In genomic region chr6:73695619-73696421, GRCh38 we compare ENCODE assay signal across 8 cellular contexts. TPM values are rescaled to one million over a fixed set of nuclear protein-coding genes. Genes with fewer than 3 reads are reported as not detected.
DNase-seq lines count a peak whose midpoint lies in the region; ATAC-seq and TF ChIP-seq lines count a peak whose summit lies in the region.

CD109 (plus strand) TSS chr6:73696203; CDS start chr6:73696216, 13 bp downstream.

- H3F3A ChIP-seq in SK-N-SH (replicated peaks; ENCODE audit: insufficient read depth): peaks cover 30% of the 10 kb centered on the region

- peak; percentile 32 to 73 (median 33) for DNase-seq in CD4-positive, alpha-beta memory T cell
- DNase-seq in SK-N-SH: peak; percentile 49
- peak; percentile 80 for DNase-seq in activated naive CD8-positive, alpha-beta T cell treated with anti-CD3 and anti-CD28 coated beads for 36 hours
- peak; percentile 48 for DNase-seq in left cardiac atrium
- peak; percentile 48 to 61 for DNase-seq in psoas muscle
- DNase-seq in uterus: peak; percentile 59 to 61

- no peak for TF ChIP-seq EP300 in SK-N-SH (IDR thresholded peaks at IDR 0.05; ENCODE audit: borderline replicate concordance in 1 of 2, low read depth in 1 of 2, low read length in 1 of 2)

- H3K4me3 ChIP-seq in CD4-positive, alpha-beta memory T cell (ENCODE audit: low read length in 2 of 2): peak within 1 kb of the TSS; percentile 26 to 44
- H3K4me3 ChIP-seq in SK-N-SH (ENCODE audit: low read depth in 2 of 2, low read length in 1 of 2) (peak within 1 kb of the TSS; percentile 56 to 73), psoas muscle (peak within 1 kb of the TSS; percentile 74), uterus (peak within 1 kb of the TSS; percentile 57 to 64)

- peak within 1 kb of the TSS; percentile 88 for H3K4me2 ChIP-seq in SK-N-SH

- peaks cover 0 to 2% (median 0%) of the 10 kb centered on the region in 8 donors for H3K9me3 Mint-ChIP-seq in CD4-positive, alpha-beta memory T cell
- H3K9me3 Mint-ChIP-seq in activated naive CD8-positive, alpha-beta T cell treated with anti-CD3 and anti-CD28 coated beads for 36 hours: peaks cover 4% of the 10 kb centered on the region

- peak within 1 kb of the TSS; percentile 84 for H3K9ac ChIP-seq in SK-N-SH

- H3K4me1 ChIP-seq in CD4-positive, alpha-beta memory T cell (ENCODE audit: insufficient read depth, low read length): peaks cover 22% of the 10 kb centered on the region
- peaks cover 0 to 14% of the 10 kb centered on the region in 2 experiments; a peak in 1 of 4 replicates for H3K4me1 ChIP-seq in SK-N-SH (ENCODE audit: control insufficient read depth in 1 of 2, insufficient read depth in 2 of 2, low read depth in 1 of 2, low read length in 1 of 2)
- no peaks in the 10 kb centered on the region for H3K4me1 ChIP-seq in psoas muscle
- H3K4me1 ChIP-seq in uterus: no peaks in the 10 kb centered on the region

- H3K27me3 Mint-ChIP-seq in CD4-positive, alpha-beta memory T cell: peaks cover 15 to 49% of the 10 kb centered on the region in 2 donors
- peaks cover 41% of the 10 kb centered on the region for H3K27me3 Mint-ChIP-seq in activated naive CD8-positive, alpha-beta T cell treated with anti-CD3 and anti-CD28 coated beads for 36 hours

- ATAC-seq in GM19463 (IDR thresholded peaks at IDR 0.05; ENCODE audit: unreplicated experiment) (peak; percentile 52), HG03575 (IDR thresholded peaks at IDR 0.05; ENCODE audit: extremely low read depth, insufficient number of reproducible peaks, low FRiP score, unreplicated experiment) (peak; percentile 36), left cardiac atrium (peak; percentile 93), psoas muscle (peak; percentile 42 to 68 (median 66))

- no peaks in the 10 kb centered on the region for H3K9me3 ChIP-seq in CD4-positive, alpha-beta memory T cell (ENCODE audit: control insufficient read depth in 1 of 2, low read length in 2 of 2)
- no peaks in the 10 kb centered on the region for H3K9me3 ChIP-seq in SK-N-SH
- no peaks in the 10 kb centered on the region for H3K9me3 ChIP-seq in psoas muscle
- H3K9me3 ChIP-seq in uterus: no peaks in the 10 kb centered on the region

- peaks cover 0 to 1% of the 10 kb centered on the region in 2 donors for H3K36me3 Mint-ChIP-seq in CD4-positive, alpha-beta memory T cell
- peaks cover 26% of the 10 kb centered on the region for H3K36me3 Mint-ChIP-seq in activated naive CD8-positive, alpha-beta T cell treated with anti-CD3 and anti-CD28 coated beads for 36 hours

- no peaks in the 10 kb centered on the region for H3K36me3 ChIP-seq in CD4-positive, alpha-beta memory T cell (ENCODE audit: insufficient read depth, low read length)
- H3K36me3 ChIP-seq in SK-N-SH (replicated peaks in 1 of 2; ENCODE audit: control insufficient read depth in 1 of 2, insufficient read depth in 2 of 2, low read length in 1 of 2) (peaks cover 0 to 7% of the 10 kb centered on the region in 2 experiments), psoas muscle (ENCODE audit: insufficient read depth in 1 of 2, low read depth in 1 of 2) (no peaks in the 10 kb centered on the region), uterus (no peaks in the 10 kb centered on the region)

- TF ChIP-seq POLR2A in uterus (IDR thresholded peaks at IDR 0.05): peak; percentile 13 to 43

- H3K4me3 Mint-ChIP-seq in CD4-positive, alpha-beta memory T cell: peak within 1 kb of the TSS; percentile 79 to 90 (median 86)
- peak within 1 kb of the TSS; percentile 84 for H3K4me3 Mint-ChIP-seq in activated naive CD8-positive, alpha-beta T cell treated with anti-CD3 and anti-CD28 coated beads for 36 hours

- H3K27ac ChIP-seq in CD4-positive, alpha-beta memory T cell (ENCODE audit: low read depth, low read length): no peak within 1 kb of the TSS
- H3K27ac ChIP-seq in SK-N-SH (ENCODE audit: low read depth in 2 of 2, low read length in 1 of 2) (peak within 1 kb of the TSS; percentile 85 to 96), psoas muscle (peak within 1 kb of the TSS; percentile 41), uterus (peak within 1 kb of the TSS; percentile 95 to 96)

- peaks cover 40% of the 10 kb centered on the region for H3K79me2 ChIP-seq in SK-N-SH (ENCODE audit: insufficient read depth)

- no peaks in the 10 kb centered on the region for H3K27me3 ChIP-seq in CD4-positive, alpha-beta memory T cell (ENCODE audit: insufficient read depth, low read length)
- H3K27me3 ChIP-seq in SK-N-SH (ENCODE audit: insufficient read depth) (no peaks in the 10 kb centered on the region), psoas muscle (ENCODE audit: insufficient read depth in 3 of 3, low read length in 2 of 3) (peaks cover 0 to 24% (median 5%) of the 10 kb centered on the region in 3 donors), uterus (no peaks in the 10 kb centered on the region)

- CTCF ChIA-PET in CD4-positive, alpha-beta memory T cell (lab: Charles Lee; ENCODE audit: partially characterized antibody): interaction anchor here (1.5 kb wide), 1 partner anchor 20 kb away, joined by 6 read pairs; no protein-coding TSS in a partner anchor
- CTCF ChIA-PET in SK-N-SH (lab: Yijun Ruan, JAX): interaction anchor here (1.1 to 3.5 kb wide), 2 partner anchors 21 to 37 kb away, joined by 4 to 16 read pairs; no protein-coding TSS in a partner anchor

- intact Hi-C loops in CD4-positive, alpha-beta memory T cell (cut with micrococcal nuclease): no loop called here
- intact Hi-C loops in left cardiac atrium (cut with DNase I): no loop called here
- intact Hi-C loops in psoas muscle (cut with DNase I): no loop called here
- intact Hi-C loops in uterus (cut with DNase I; ENCODE audit: low total_unique reads): no loop called here

- WGBS in SK-N-SH (ENCODE audit: low lambda C conversion rate): 3% methylated on average over 33 of the region's 61 CpGs
- WGBS in psoas muscle, 3 donors: 4 to 6% (median 6%) methylated on average over 51 to 61 of the region's 61 CpGs

- no peaks in the 10 kb centered on the region for H4K20me1 ChIP-seq in SK-N-SH (ENCODE audit: insufficient read depth)

- TF ChIP-seq RAD21 in SK-N-SH (IDR thresholded peaks at IDR 0.05; ENCODE audit: low read length): no peak

- peaks cover 9 to 26% (median 20%) of the 10 kb centered on the region in 4 donors for H3K4me1 Mint-ChIP-seq in CD4-positive, alpha-beta memory T cell
- H3K4me1 Mint-ChIP-seq in activated naive CD8-positive, alpha-beta T cell treated with anti-CD3 and anti-CD28 coated beads for 36 hours: peaks cover 35% of the 10 kb centered on the region

- no peaks in the 10 kb centered on the region for H3K9me2 ChIP-seq in SK-N-SH

- POLR2A ChIA-PET in CD4-positive, alpha-beta memory T cell (lab: Charles Lee; ENCODE audit: partially characterized antibody): no interaction called here
- POLR2A ChIA-PET in SK-N-SH (lab: Yijun Ruan, JAX): no interaction called here

- TF ChIP-seq CTCF in SK-N-SH (IDR thresholded peaks at IDR 0.05) (no peak), psoas muscle (IDR thresholded peaks at IDR 0.05) (no peak), uterus (IDR thresholded peaks at IDR 0.05) (no peak)

- peak within 1 kb of the TSS in 5 of 7 donors; percentile 24 to 80 (median 33) for H3K27ac Mint-ChIP-seq in CD4-positive, alpha-beta memory T cell
- H3K27ac Mint-ChIP-seq in activated naive CD8-positive, alpha-beta T cell treated with anti-CD3 and anti-CD28 coated beads for 36 hours: peak within 1 kb of the TSS; percentile 91

- peak within 1 kb of the TSS; percentile 72 for H2AFZ ChIP-seq in SK-N-SH (ENCODE audit: low read depth)

TF ChIP-seq in SK-N-SH, 30 proteins besides CTCF, POLR2A, EP300 and RAD21 (continues in another document):
- 0 out of 2 replicates have a peak, but pooled peaks have one; percentile 18 for TF ChIP-seq TCF12 (IDR thresholded peaks at IDR 0.05)
- peak; percentile 80; the same call in 1 of the 2 replicates for TF ChIP-seq FOSL2 (IDR thresholded peaks at IDR 0.05; ENCODE audit: borderline replicate concordance, low read depth)
- peak; percentile 46 for TF ChIP-seq TAF1 (IDR thresholded peaks at IDR 0.05; ENCODE audit: borderline replicate concordance, low read depth, low read length)
- TF ChIP-seq RXRA (IDR thresholded peaks at IDR 0.05; ENCODE audit: borderline replicate concordance, low read depth): no peak
- TF ChIP-seq, protein P1, sequence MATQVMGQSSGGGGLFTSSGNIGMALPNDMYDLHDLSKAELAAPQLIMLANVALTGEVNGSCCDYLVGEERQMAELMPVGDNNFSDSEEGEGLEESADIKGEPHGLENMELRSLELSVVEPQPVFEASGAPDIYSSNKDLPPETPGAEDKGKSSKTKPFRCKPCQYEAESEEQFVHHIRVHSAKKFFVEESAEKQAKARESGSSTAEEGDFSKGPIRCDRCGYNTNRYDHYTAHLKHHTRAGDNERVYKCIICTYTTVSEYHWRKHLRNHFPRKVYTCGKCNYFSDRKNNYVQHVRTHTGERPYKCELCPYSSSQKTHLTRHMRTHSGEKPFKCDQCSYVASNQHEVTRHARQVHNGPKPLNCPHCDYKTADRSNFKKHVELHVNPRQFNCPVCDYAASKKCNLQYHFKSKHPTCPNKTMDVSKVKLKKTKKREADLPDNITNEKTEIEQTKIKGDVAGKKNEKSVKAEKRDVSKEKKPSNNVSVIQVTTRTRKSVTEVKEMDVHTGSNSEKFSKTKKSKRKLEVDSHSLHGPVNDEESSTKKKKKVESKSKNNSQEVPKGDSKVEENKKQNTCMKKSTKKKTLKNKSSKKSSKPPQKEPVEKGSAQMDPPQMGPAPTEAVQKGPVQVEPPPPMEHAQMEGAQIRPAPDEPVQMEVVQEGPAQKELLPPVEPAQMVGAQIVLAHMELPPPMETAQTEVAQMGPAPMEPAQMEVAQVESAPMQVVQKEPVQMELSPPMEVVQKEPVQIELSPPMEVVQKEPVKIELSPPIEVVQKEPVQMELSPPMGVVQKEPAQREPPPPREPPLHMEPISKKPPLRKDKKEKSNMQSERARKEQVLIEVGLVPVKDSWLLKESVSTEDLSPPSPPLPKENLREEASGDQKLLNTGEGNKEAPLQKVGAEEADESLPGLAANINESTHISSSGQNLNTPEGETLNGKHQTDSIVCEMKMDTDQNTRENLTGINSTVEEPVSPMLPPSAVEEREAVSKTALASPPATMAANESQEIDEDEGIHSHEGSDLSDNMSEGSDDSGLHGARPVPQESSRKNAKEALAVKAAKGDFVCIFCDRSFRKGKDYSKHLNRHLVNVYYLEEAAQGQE (IDR thresholded peaks at IDR 0.05; ENCODE audit: low read depth, low read length): no peak
- peak; percentile 39; the same call in 1 of the 2 replicates for TF ChIP-seq JUND (IDR thresholded peaks at IDR 0.05)
- no peak for TF ChIP-seq POLR2AphosphoS5 (IDR thresholded peaks at IDR 0.05; ENCODE audit: low read depth, low read length)

RNA-seq across cellular contexts. Expression of gene CD109, which starts in this region (rescaled TPM):
- total RNA-seq in CD4-positive, alpha-beta memory T cell: under 1 TPM; 0.89 to 0.96 TPM
- polyA plus RNA-seq in CD4-positive, alpha-beta memory T cell: under 1 TPM; 0.10 to 0.17 TPM
- 19.7 and 27.8 TPM in 2 replicates for polyA plus RNA-seq in SK-N-SH (2012; rRNA removed)
- polyA plus RNA-seq in SK-N-SH (2012; cell fraction: cytosol; rRNA removed): 30.4 and 31.3 TPM in 2 replicates
- 9.4 and 20.1 TPM in 2 replicates for polyA plus RNA-seq in SK-N-SH (2012; cell fraction: nucleus; rRNA removed)
- total RNA-seq in activated naive CD8-positive, alpha-beta T cell treated with anti-CD3 and anti-CD28 coated beads for 36 hours: 10 to 100 TPM; 12.2 to 12.4 TPM
- 10 to 100 TPM; 10.5 to 26.4 TPM for total RNA-seq in left cardiac atrium
- total RNA-seq in psoas muscle: 1 to 10 TPM; 1.6 to 3.9 (median 2.3) TPM
- polyA plus RNA-seq in psoas muscle: 1 to 10 TPM in 1 of 3 donors, under 1 TPM in 2; 0.31 to 3.0 (median 0.51) TPM
- total RNA-seq in uterus: 10 to 100 TPM; 26.6 to 59.0 (median 36.8) TPM

Comparison
In these comparisons a context has a peak if more than half of its experiments do, and no peak if none do; other contexts are left out.
1. Peak in DNase-seq and H3K4me3 ChIP-seq in CD4-positive, alpha-beta memory T cell; RNA of the gene not detected or under 1 TPM.
2. ATAC-seq: peak in every context shown above with its lines; median percentile 93 in left cardiac atrium; 66 in psoas muscle; 52 in GM19463; 36 in HG03575.